Comparison of ENCODE assay signal across 8 cellular contexts in the genomic region with DNA sequence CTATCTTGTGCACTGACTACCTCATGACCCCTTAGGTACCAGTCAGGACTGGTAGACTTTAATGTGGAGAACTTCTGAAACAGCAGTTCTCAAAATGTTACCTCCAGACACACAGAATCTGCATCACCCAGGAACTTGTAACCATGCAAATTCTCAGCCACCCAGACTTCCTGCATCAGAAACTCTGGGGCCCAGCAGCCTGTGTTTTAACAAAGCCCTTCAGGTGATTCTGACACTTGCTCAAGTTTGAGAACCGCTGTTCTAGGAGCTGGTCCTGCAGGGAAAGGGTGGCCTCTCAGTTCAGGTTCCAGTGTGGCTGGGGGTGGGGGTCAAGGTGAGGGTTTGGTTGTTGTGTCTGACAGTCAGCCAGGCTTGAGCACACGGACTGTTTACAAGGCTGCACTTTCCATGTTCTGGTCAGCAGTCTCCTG. TPM values are rescaled to one million over a fixed set of nuclear protein-coding genes. Genes with fewer than 3 reads are reported as not detected.
DNase-seq lines count a peak whose midpoint lies in the region; ATAC-seq lines count a peak whose summit lies in the region.

No MANE protein-coding gene starts in this region.

- H3K4me3 ChIP-seq in mucosa of rectum (ENCODE audit: low read length in 2 of 2), result peak overlapping the region; percentile 86 to 93

- H3K27me3 ChIP-seq in mucosa of rectum (ENCODE audit: control insufficient read depth in 2 of 2, insufficient read depth in 2 of 2, low read length in 2 of 2), result no peaks in the 10 kb centered on the region

- H3K27ac Mint-ChIP-seq in activated CD4-positive, alpha-beta memory T cell treated with anti-CD3 and anti-CD28 coated beads, Interleukin-2, amount 10 ng/mL, durations not matched to agents 7 days and 5 days, result peak overlapping the region; percentile 97

- DNase-seq in activated T-cell treated with anti-CD3 and anti-CD28 coated beads for 24 hours (ENCODE audit: low read depth) (peak; percentile 31), activated T-cell treated with anti-CD3 and anti-CD28 coated beads for 4 hours (no peak), substantia nigra (lab: John Stamatoyannopoulos, UW) (no peak), retina (no peak)
- peak; percentile 54 for DNase-seq in activated CD4-positive, alpha-beta memory T cell treated with anti-CD3 and anti-CD28 coated beads, Interleukin-2, amount 10 ng/mL, durations not matched to agents 7 days and 5 days

- no peaks in the 10 kb centered on the region for H3K9me3 ChIP-seq in mucosa of rectum (ENCODE audit: control insufficient read depth in 2 of 2, low read length in 2 of 2)

- ATAC-seq in HG03025 (IDR thresholded peaks at IDR 0.05; ENCODE audit: low FRiP score, unreplicated experiment), result peak; percentile 52
- no peak for ATAC-seq in GM19455 (IDR thresholded peaks at IDR 0.05; ENCODE audit: unreplicated experiment)

- no peaks in the 10 kb centered on the region for H3K27me3 Mint-ChIP-seq in activated CD4-positive, alpha-beta memory T cell treated with anti-CD3 and anti-CD28 coated beads, Interleukin-2, amount 10 ng/mL, durations not matched to agents 7 days and 5 days

- POLR2A ChIA-PET in activated CD4-positive, alpha-beta memory T cell treated with anti-CD3 and anti-CD28 coated beads, Interleukin-2, amount 10 ng/mL, durations not matched to agents 7 days and 5 days (lab: Charles Lee), result interaction anchor here (0.7 to 6.5 kb wide), 8 partner anchors 15 to 428 kb away, joined by 3 to 404 read pairs (median 14); partner anchors contain the start of genes MGAT1, TRIM52 and ZFP62

- peaks cover 19 to 26% of the 10 kb centered on the region in 2 donors for H3K36me3 ChIP-seq in mucosa of rectum (ENCODE audit: control insufficient read depth in 2 of 2, insufficient read depth in 2 of 2, low read length in 2 of 2)

- peaks cover 32% of the 10 kb centered on the region for H3K4me1 Mint-ChIP-seq in activated CD4-positive, alpha-beta memory T cell treated with anti-CD3 and anti-CD28 coated beads, Interleukin-2, amount 10 ng/mL, durations not matched to agents 7 days and 5 days

- H3K36me3 Mint-ChIP-seq in activated CD4-positive, alpha-beta memory T cell treated with anti-CD3 and anti-CD28 coated beads, Interleukin-2, amount 10 ng/mL, durations not matched to agents 7 days and 5 days (ENCODE audit: low read depth), result peaks cover 64% of the 10 kb centered on the region

- H3K4me3 Mint-ChIP-seq in activated CD4-positive, alpha-beta memory T cell treated with anti-CD3 and anti-CD28 coated beads, Interleukin-2, amount 10 ng/mL, durations not matched to agents 7 days and 5 days, result peak overlapping the region; percentile 96

- no peaks in the 10 kb centered on the region for H3K9me3 Mint-ChIP-seq in activated CD4-positive, alpha-beta memory T cell treated with anti-CD3 and anti-CD28 coated beads, Interleukin-2, amount 10 ng/mL, durations not matched to agents 7 days and 5 days

- H3K9ac ChIP-seq in mucosa of rectum (ENCODE audit: low read depth in 1 of 2, low read length in 2 of 2), result peak overlapping the region in 1 of 2 donors; percentile 97

- CTCF ChIA-PET in activated CD4-positive, alpha-beta memory T cell treated with anti-CD3 and anti-CD28 coated beads, Interleukin-2, amount 10 ng/mL, durations not matched to agents 7 days and 5 days (lab: Charles Lee), result interaction anchor here (0.7 to 3.7 kb wide), 4 partner anchors 19 to 38 kb away, joined by 3 to 20 read pairs (median 11); partner anchors contain the start of gene ZFP62

- H3K4me1 ChIP-seq in mucosa of rectum (ENCODE audit: control insufficient read depth in 2 of 2, insufficient read depth in 2 of 2, low read length in 2 of 2), result peaks cover 12 to 17% of the 10 kb centered on the region in 2 donors

- peak overlapping the region in 1 of 2 donors; percentile 97 for H3K27ac ChIP-seq in mucosa of rectum (ENCODE audit: low read depth in 2 of 2, low read length in 2 of 2)
- no peak overlapping the region for H3K27ac ChIP-seq in substantia nigra (ENCODE audit: low read depth, low read length, poor library complexity, severe bottlenecking)

RNA-seq across cellular contexts. Expression of gene ZFP62, which starts 28.4 kb away (rescaled TPM):
- 10 to 100 TPM; 19.4 to 20.0 TPM for total RNA-seq in activated CD4-positive, alpha-beta memory T cell treated with anti-CD3 and anti-CD28 coated beads, Interleukin-2, amount 10 ng/mL, durations not matched to agents 7 days and 5 days

RNA-seq across cellular contexts. Expression of gene MGAT1, which starts 30.0 kb away (rescaled TPM):
- 100 to 1,000 TPM; 184 to 185 TPM for total RNA-seq in activated CD4-positive, alpha-beta memory T cell treated with anti-CD3 and anti-CD28 coated beads, Interleukin-2, amount 10 ng/mL, durations not matched to agents 7 days and 5 days

Comparison
In these comparisons a context has a peak if more than half of its experiments do, and no peak if none do; other contexts are left out.
1. DNase-seq: peak in activated T-cell treated with anti-CD3 and anti-CD28 coated beads for 24 hours (single experiment) and activated CD4-positive, alpha-beta memory T cell treated with anti-CD3 and anti-CD28 coated beads, Interleukin-2, amount 10 ng/mL, durations not matched to agents 7 days and 5 days (single experiment); none in activated T-cell treated with anti-CD3 and anti-CD28 coated beads for 4 hours (single experiment), substantia nigra (0 of 49) and retina (single experiment).